In genomic region chr17:74748529-74749261, GRCh38 we compare ENCODE assay signal across 1 cellular context.
TF ChIP-seq lines count a peak whose summit lies in the region.

NHERF1 (plus strand) TSS chr17:74748628; CDS start chr17:74748847, 219 bp downstream.

TF ChIP-seq in HepG2, 621 proteins besides CTCF, POLR2A, EP300 and RAD21 (continued from another document and continues in another):
- 0 out of 2 replicates have a peak, but pooled peaks have one; percentile 1 for TF ChIP-seq ZNF761 (CRISPR knock-in tag; conservative IDR thresholded peaks at IDR 0.05)
- TF ChIP-seq STAT5B (CRISPR knock-in tag; IDR thresholded peaks at IDR 0.05) = peak; percentile 60
- TF ChIP-seq HOMEZ (CRISPR knock-in tag; IDR thresholded peaks at IDR 0.05; ENCODE audit: low read depth) = no peak
- no peak for TF ChIP-seq TAF15 (IDR thresholded peaks at IDR 0.05; ENCODE audit: low read depth, low read length, poor library complexity, severe bottlenecking)
- TF ChIP-seq RXRA (CRISPR knock-in tag; IDR thresholded peaks at IDR 0.05) = peak; percentile 58
- TF ChIP-seq MAFK (conservative IDR thresholded peaks at IDR 0.05 in 1 of 2, IDR thresholded peaks at IDR 0.05 in 1 of 2; ENCODE audit: low read length in 2 of 2) = no peak
- TF ChIP-seq ZIK1 (CRISPR knock-in tag; IDR thresholded peaks at IDR 0.05; ENCODE audit: borderline replicate concordance, low read depth) = peak; percentile 56; the same call in 1 of the 2 replicates
- peak; percentile 83 for TF ChIP-seq HOXA3 (CRISPR knock-in tag; IDR thresholded peaks at IDR 0.05)
- peak; percentile 66; the same call in 1 of the 2 replicates for TF ChIP-seq SNAPC2 (CRISPR knock-in tag; IDR thresholded peaks at IDR 0.05)
- peak; percentile 43; the same call in 1 of the 2 replicates for TF ChIP-seq PHF20 (CRISPR knock-in tag; IDR thresholded peaks at IDR 0.05)
- TF ChIP-seq CBX2 (IDR thresholded peaks at IDR 0.05; ENCODE audit: low read depth, low read length) = no peak
- no peak for TF ChIP-seq CBX2 (CRISPR knock-in tag; IDR thresholded peaks at IDR 0.05; ENCODE audit: low read depth)
- peak; percentile 85; the same call in 1 of the 2 replicates for TF ChIP-seq ZNF549 (CRISPR knock-in tag; IDR thresholded peaks at IDR 0.05)
- TF ChIP-seq MXD1 (CRISPR knock-in tag; IDR thresholded peaks at IDR 0.05) = peak; percentile 97
- TF ChIP-seq ZNF143 (CRISPR knock-in tag; IDR thresholded peaks at IDR 0.05) = no peak; the same call in 1 of the 2 replicates
- 0 out of 2 replicates have a peak, but pooled peaks have one; percentile 10 for TF ChIP-seq ZNF609 (CRISPR knock-in tag; IDR thresholded peaks at IDR 0.05; ENCODE audit: borderline replicate concordance)
- no peak for TF ChIP-seq NR2C2 (CRISPR knock-in tag; IDR thresholded peaks at IDR 0.05; ENCODE audit: borderline replicate concordance)
- no peak for TF ChIP-seq GPBP1L1 (CRISPR knock-in tag; IDR thresholded peaks at IDR 0.05)
- TF ChIP-seq RERE (CRISPR knock-in tag; IDR thresholded peaks at IDR 0.05; ENCODE audit: low read depth) = peak; percentile 30; the same call in 1 of the 2 replicates
- no peak for TF ChIP-seq ZNF281 (CRISPR knock-in tag; IDR thresholded peaks at IDR 0.05; ENCODE audit: borderline replicate concordance)
- no peak for TF ChIP-seq CEBPZ (IDR thresholded peaks at IDR 0.05; ENCODE audit: low read length)
- peak; percentile 55; the same call in 1 of the 2 replicates for TF ChIP-seq ESRRA (CRISPR knock-in tag; IDR thresholded peaks at IDR 0.05; ENCODE audit: low read depth)
- no peak; the same call in 1 of the 2 replicates for TF ChIP-seq ZNF841 (CRISPR knock-in tag; IDR thresholded peaks at IDR 0.05; ENCODE audit: borderline replicate concordance)
- TF ChIP-seq PLRG1 (conservative IDR thresholded peaks at IDR 0.05) = no peak
- no peak for TF ChIP-seq ZBTB39 (CRISPR knock-in tag; IDR thresholded peaks at IDR 0.05)
- peak; percentile 49; the same call in 1 of the 2 replicates for TF ChIP-seq CC2D1A (CRISPR knock-in tag; IDR thresholded peaks at IDR 0.05)
- TF ChIP-seq REPIN1 (CRISPR knock-in tag; IDR thresholded peaks at IDR 0.05; ENCODE audit: borderline replicate concordance, low read depth) = peak; percentile 88
- peak; percentile 83; the same call in 1 of the 2 replicates for TF ChIP-seq TGIF2 (CRISPR knock-in tag; IDR thresholded peaks at IDR 0.05)
- peak; percentile 69 for TF ChIP-seq MYC (CRISPR knock-in tag; IDR thresholded peaks at IDR 0.05; ENCODE audit: borderline replicate concordance)
- TF ChIP-seq SP2 (CRISPR knock-in tag; IDR thresholded peaks at IDR 0.05) = peak; percentile 47; the same call in 1 of the 2 replicates
- TF ChIP-seq ZNF10 (CRISPR knock-in tag; IDR thresholded peaks at IDR 0.05; ENCODE audit: borderline replicate concordance, low read depth) = no peak
- 0 out of 2 replicates have a peak, but pooled peaks have one; percentile 36 for TF ChIP-seq ZNF460 (CRISPR knock-in tag; IDR thresholded peaks at IDR 0.05; ENCODE audit: borderline replicate concordance)
- peak; percentile 87; the same call in 1 of the 2 replicates for TF ChIP-seq MAF1 (CRISPR knock-in tag; IDR thresholded peaks at IDR 0.05; ENCODE audit: borderline replicate concordance)
- peak; percentile 97 for TF ChIP-seq ISX (CRISPR knock-in tag; conservative IDR thresholded peaks at IDR 0.05)
- no peak for TF ChIP-seq ZNF431 (CRISPR knock-in tag; IDR thresholded peaks at IDR 0.05; ENCODE audit: borderline replicate concordance, low read depth)
